18 cellular contexts compared by ENCODE assay signal in the genomic region with DNA sequence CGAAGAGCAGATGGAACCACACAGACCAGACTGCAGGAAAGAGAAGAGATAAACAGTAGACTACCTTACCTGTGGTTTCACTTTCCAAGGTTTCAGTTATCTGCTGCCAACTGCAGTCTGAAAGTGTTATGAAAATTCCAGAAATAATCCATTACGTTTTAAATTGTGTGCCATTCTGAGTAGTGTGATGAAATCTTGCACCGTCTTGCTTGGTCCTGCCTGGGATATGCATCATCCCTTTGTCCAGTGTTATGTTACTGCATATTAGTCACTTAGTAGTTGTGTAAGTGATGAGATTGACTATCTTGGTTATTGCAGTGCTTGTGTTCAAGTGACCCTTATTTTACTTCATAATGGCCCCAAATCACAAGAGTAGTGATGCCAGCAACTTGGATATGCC. TPM values are rescaled to one million over a fixed set of nuclear protein-coding genes. Genes with fewer than 3 reads are reported as not detected.
DNase-seq lines count a peak whose midpoint lies in the region; TF ChIP-seq lines count a peak whose summit lies in the region.
"Had no signal": no experiment of that assay in that cellular context is flagged by ENCODE, and none has a peak within 500 bp of the region (broad histone marks: within the 10 kb centered on the region; RNA-seq: fewer than 3 reads in every experiment).

No MANE protein-coding gene starts in this region.

- dilution Hi-C loops in mammary epithelial cell (cut with HindIII; ENCODE audit: low sequenced_read_pairs) = no loop called here

- H3K36me3 ChIP-seq in mammary epithelial cell (ENCODE audit: insufficient read depth, low read length) = no peaks in the 10 kb centered on the region
- H3K36me3 ChIP-seq: prostate gland had no signal

- CTCF ChIA-PET in mammary epithelial cell (lab: Charles Lee; ENCODE audit: low non-redundant PET) = no interaction called here

- intact Hi-C loops in mammary epithelial cell (cut with micrococcal nuclease) = loop anchor here (2.0 to 5.0 kb wide), 3 partner anchors 34 to 82 kb away; a partner anchor contains a TSS

- in situ Hi-C loops in mammary epithelial cell (cut with MboI; ENCODE audit: low sequenced_read_pairs in 2 of 2) = no loop called here

- peak overlapping the region in 1 of 3 experiments; percentile 4 for H3K4me3 ChIP-seq in mammary epithelial cell (replicated peaks in 1 of 3; ENCODE audit: insufficient read depth in 1 of 3, low read depth in 2 of 3, low read length in 3 of 3)
- H3K4me3 ChIP-seq in fibroblast of villous mesenchyme (ENCODE audit: low read depth, low read length) = no peak overlapping the region
- H3K4me3 ChIP-seq: coronary artery, prostate gland had no signal

- no peak overlapping the region for H3K9ac ChIP-seq in mammary epithelial cell (ENCODE audit: insufficient read depth, low read length)

- BruUV-seq in mammary epithelial cell (replicated peaks; lab: Mats Ljungman, UMichigan) = no TSS peak

- H3K27me3 ChIP-seq in mammary epithelial cell (ENCODE audit: insufficient read depth, low read length) = no peaks in the 10 kb centered on the region

- no peaks in the 10 kb centered on the region for H3K9me3 ChIP-seq in mammary epithelial cell (replicated peaks; ENCODE audit: insufficient read depth, low read length)
- H3K9me3 ChIP-seq: prostate gland had no signal

- no peaks in the 10 kb centered on the region for H3K79me2 ChIP-seq in mammary epithelial cell (ENCODE audit: insufficient read depth, low read length)

- 33% methylated on average over 3 of the region's 3 CpGs for WGBS in mammary epithelial cell (ENCODE audit: low coverage, missing lambda C conversion rate)

- no peaks in the 10 kb centered on the region for H4K20me1 ChIP-seq in mammary epithelial cell (ENCODE audit: insufficient read depth, low read length)

- DNase-seq in AG09319 (ENCODE audit: extremely low read depth, low read depth) = peak; percentile 30
- peak; percentile 41 for DNase-seq in HS-5 (ENCODE audit: low read depth)
- peak; percentile 91 for DNase-seq in mammary epithelial cell
- peak; percentile 52 for DNase-seq in fibroblast of villous mesenchyme (ENCODE audit: low read depth)
- no peak for DNase-seq in SHP77 (lab: John Stamatoyannopoulos, UW)
- DNase-seq in COR-L47 (lab: John Stamatoyannopoulos, UW) = no peak
- no peak for DNase-seq in T-helper 9 cell
- DNase-seq in iPS-NIHi11 (ENCODE audit: low spot score) = no peak
- DNase-seq: ACHN; activated T-cell treated with anti-CD3 and anti-CD28 coated beads, Interleukin-2, amount 50 U/mL, for 48 hours; GDM1; Karpas-422; naive thymus-derived CD4-positive, alpha-beta T cell; NCI-H1694; NCI-H510A; stimulated activated naive CD8-positive, alpha-beta T cell treated with anti-CD3 and anti-CD28 coated beads, Interleukin-15, amount 100 ng/mL, for 72 hours had no signal

- H3K4me2 ChIP-seq in mammary epithelial cell (ENCODE audit: insufficient read depth, low read depth, low read length) = peak overlapping the region; percentile 76

- no peak for TF ChIP-seq CTCF in AG09319 (IDR thresholded peaks at IDR 0.05; ENCODE audit: low read depth, low read length)
- no peak for TF ChIP-seq CTCF in mammary epithelial cell (conservative IDR thresholded peaks at IDR 0.05 in 1 of 2, IDR thresholded peaks at IDR 0.05 in 1 of 2; ENCODE audit: extremely low read depth in 1 of 2, insufficient read depth in 1 of 2, low read depth in 1 of 2, low read length in 2 of 2)
- no peak for TF ChIP-seq CTCF in fibroblast of villous mesenchyme (IDR thresholded peaks at IDR 0.05; ENCODE audit: insufficient read depth, low read depth, low read length)

- peak overlapping the region; percentile 72 for H3K27ac ChIP-seq in mammary epithelial cell (ENCODE audit: insufficient read depth, low read depth, low read length)
- H3K27ac ChIP-seq: coronary artery, prostate gland had no signal

- H3K4me1 ChIP-seq in mammary epithelial cell (ENCODE audit: insufficient read depth, low read length) = peaks cover 30% of the 10 kb centered on the region
- H3K4me1 ChIP-seq: prostate gland had no signal

- peak overlapping the region; percentile 26 for H2AFZ ChIP-seq in mammary epithelial cell (ENCODE audit: low read depth, low read length)

RNA-seq across cellular contexts. Expression of a gene that starts 33.9 kb away (rescaled TPM):
- total RNA-seq in mammary epithelial cell = 10 to 100 TPM in 1 of 2 donors, 1 to 10 TPM in 1; 6.6 to 28.5 TPM
- 3.4 TPM for polyA plus RNA-seq in mammary epithelial cell
- 36.5 TPM for polyA minus RNA-seq in mammary epithelial cell
- 12.2 and 24.6 TPM in 2 replicates for total RNA-seq in fibroblast of villous mesenchyme

Comparison
In these comparisons a context has a peak if more than half of its experiments do, and no peak if none do; other contexts are left out.
1. DNase-seq: peak in AG09319 (single experiment), HS-5 (single experiment), mammary epithelial cell (single experiment) and fibroblast of villous mesenchyme (single experiment); none in SHP77 (0 of 2), COR-L47 (single experiment), T-helper 9 cell (single experiment) and iPS-NIHi11 (single experiment).